In genomic region chr1:30762931-30763653, GRCh38 we compare ENCODE assay signal across 1 cellular context.
TF ChIP-seq lines count a peak whose summit lies in the region.

No MANE protein-coding gene starts in this region.

TF ChIP-seq in GM23338, 12 proteins besides CTCF, POLR2A, EP300 and RAD21 (continued from another document):
- TF ChIP-seq, protein P1, sequence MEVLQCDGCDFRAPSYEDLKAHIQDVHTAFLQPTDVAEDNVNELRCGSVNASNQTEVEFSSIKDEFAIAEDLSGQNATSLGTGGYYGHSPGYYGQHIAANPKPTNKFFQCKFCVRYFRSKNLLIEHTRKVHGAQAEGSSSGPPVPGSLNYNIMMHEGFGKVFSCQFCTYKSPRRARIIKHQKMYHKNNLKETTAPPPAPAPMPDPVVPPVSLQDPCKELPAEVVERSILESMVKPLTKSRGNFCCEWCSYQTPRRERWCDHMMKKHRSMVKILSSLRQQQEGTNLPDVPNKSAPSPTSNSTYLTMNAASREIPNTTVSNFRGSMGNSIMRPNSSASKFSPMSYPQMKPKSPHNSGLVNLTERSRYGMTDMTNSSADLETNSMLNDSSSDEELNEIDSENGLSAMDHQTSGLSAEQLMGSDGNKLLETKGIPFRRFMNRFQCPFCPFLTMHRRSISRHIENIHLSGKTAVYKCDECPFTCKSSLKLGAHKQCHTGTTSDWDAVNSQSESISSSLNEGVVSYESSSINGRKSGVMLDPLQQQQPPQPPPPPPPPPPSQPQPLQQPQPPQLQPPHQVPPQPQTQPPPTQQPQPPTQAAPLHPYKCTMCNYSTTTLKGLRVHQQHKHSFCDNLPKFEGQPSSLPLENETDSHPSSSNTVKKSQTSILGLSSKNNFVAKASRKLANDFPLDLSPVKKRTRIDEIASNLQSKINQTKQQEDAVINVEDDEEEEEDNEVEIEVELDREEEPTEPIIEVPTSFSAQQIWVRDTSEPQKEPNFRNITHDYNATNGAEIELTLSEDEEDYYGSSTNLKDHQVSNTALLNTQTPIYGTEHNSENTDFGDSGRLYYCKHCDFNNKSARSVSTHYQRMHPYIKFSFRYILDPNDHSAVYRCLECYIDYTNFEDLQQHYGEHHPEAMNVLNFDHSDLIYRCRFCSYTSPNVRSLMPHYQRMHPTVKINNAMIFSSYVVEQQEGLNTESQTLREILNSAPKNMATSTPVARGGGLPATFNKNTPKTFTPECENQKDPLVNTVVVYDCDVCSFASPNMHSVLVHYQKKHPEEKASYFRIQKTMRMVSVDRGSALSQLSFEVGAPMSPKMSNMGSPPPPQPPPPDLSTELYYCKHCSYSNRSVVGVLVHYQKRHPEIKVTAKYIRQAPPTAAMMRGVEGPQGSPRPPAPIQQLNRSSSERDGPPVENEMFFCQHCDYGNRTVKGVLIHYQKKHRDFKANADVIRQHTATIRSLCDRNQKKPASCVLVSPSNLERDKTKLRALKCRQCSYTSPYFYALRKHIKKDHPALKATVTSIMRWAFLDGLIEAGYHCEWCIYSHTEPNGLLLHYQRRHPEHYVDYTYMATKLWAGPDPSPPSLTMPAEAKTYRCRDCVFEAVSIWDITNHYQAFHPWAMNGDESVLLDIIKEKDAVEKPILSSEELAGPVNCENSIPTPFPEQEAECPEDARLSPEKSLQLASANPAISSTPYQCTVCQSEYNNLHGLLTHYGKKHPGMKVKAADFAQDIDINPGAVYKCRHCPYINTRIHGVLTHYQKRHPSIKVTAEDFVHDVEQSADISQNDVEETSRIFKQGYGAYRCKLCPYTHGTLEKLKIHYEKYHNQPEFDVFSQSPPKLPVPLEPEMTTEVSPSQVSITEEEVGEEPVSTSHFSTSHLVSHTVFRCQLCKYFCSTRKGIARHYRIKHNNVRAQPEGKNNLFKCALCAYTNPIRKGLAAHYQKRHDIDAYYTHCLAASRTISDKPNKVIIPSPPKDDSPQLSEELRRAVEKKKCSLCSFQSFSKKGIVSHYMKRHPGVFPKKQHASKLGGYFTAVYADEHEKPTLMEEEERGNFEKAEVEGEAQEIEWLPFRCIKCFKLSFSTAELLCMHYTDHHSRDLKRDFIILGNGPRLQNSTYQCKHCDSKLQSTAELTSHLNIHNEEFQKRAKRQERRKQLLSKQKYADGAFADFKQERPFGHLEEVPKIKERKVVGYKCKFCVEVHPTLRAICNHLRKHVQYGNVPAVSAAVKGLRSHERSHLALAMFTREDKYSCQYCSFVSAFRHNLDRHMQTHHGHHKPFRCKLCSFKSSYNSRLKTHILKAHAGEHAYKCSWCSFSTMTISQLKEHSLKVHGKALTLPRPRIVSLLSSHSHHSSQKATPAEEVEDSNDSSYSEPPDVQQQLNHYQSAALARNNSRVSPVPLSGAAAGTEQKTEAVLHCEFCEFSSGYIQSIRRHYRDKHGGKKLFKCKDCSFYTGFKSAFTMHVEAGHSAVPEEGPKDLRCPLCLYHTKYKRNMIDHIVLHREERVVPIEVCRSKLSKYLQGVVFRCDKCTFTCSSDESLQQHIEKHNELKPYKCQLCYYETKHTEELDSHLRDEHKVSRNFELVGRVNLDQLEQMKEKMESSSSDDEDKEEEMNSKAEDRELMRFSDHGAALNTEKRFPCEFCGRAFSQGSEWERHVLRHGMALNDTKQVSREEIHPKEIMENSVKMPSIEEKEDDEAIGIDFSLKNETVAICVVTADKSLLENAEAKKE (CRISPR knock-in tag; IDR thresholded peaks at IDR 0.05): no peak
- TF ChIP-seq, protein P2, sequence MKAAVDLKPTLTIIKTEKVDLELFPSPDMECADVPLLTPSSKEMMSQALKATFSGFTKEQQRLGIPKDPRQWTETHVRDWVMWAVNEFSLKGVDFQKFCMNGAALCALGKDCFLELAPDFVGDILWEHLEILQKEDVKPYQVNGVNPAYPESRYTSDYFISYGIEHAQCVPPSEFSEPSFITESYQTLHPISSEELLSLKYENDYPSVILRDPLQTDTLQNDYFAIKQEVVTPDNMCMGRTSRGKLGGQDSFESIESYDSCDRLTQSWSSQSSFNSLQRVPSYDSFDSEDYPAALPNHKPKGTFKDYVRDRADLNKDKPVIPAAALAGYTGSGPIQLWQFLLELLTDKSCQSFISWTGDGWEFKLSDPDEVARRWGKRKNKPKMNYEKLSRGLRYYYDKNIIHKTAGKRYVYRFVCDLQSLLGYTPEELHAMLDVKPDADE (IDR thresholded peaks at IDR 0.05): no peak
- TF ChIP-seq ZNF331 (CRISPR knock-in tag; IDR thresholded peaks at IDR 0.05; ENCODE audit: low read depth) (no peak), ZNF114 (CRISPR knock-in tag; IDR thresholded peaks at IDR 0.05) (no peak), POLR2AphosphoS5 (IDR thresholded peaks at IDR 0.05; ENCODE audit: low read depth) (no peak)
